In genomic region chr22:19942071-19942885, GRCh38 we compare ENCODE assay signal across 8 cellular contexts. TPM values are rescaled to one million over a fixed set of nuclear protein-coding genes. Genes with fewer than 3 reads are reported as not detected.
DNase-seq lines count a peak whose midpoint lies in the region; ATAC-seq and TF ChIP-seq lines count a peak whose summit lies in the region.

No MANE protein-coding gene starts in this region.

- no peaks in the 10 kb centered on the region for H3K9me3 ChIP-seq in HUES64 (ENCODE audit: insufficient read depth, low read depth, low read length)

- H3K27me3 Mint-ChIP-seq in activated CD4-positive, alpha-beta memory T cell treated with anti-CD3 and anti-CD28 coated beads, Interleukin-2, amount 10 ng/mL, durations not matched to agents 7 days and 5 days, result no peaks in the 10 kb centered on the region
- H3K27me3 Mint-ChIP-seq in nephron (ENCODE audit: low read depth), result no peaks in the 10 kb centered on the region

- peaks cover 39% of the 10 kb centered on the region for H3K4me1 Mint-ChIP-seq in activated CD4-positive, alpha-beta memory T cell treated with anti-CD3 and anti-CD28 coated beads, Interleukin-2, amount 10 ng/mL, durations not matched to agents 7 days and 5 days
- peaks cover 48% of the 10 kb centered on the region for H3K4me1 Mint-ChIP-seq in nephron

- POLR2A ChIA-PET in activated CD4-positive, alpha-beta memory T cell treated with anti-CD3 and anti-CD28 coated beads, Interleukin-2, amount 10 ng/mL, durations not matched to agents 7 days and 5 days (lab: Charles Lee), result interaction anchor here (0.7 to 2.7 kb wide), 7 partner anchors 9 to 464 kb away, joined by 3 to 11 read pairs (median 5); partner anchors contain the start of genes GNB1L and RTL10

- DNase-seq in EL (peak; percentile 67), fibroblast of peridontal ligament (ENCODE audit: extremely low read depth) (peak; percentile 86), NK-92 (lab: John Stamatoyannopoulos, UW; ENCODE audit: unreplicated experiment) (no peak)
- no peak for DNase-seq in activated CD4-positive, alpha-beta memory T cell treated with anti-CD3 and anti-CD28 coated beads, Interleukin-2, amount 10 ng/mL, durations not matched to agents 7 days and 5 days

- no peaks in the 10 kb centered on the region for H3K27me3 ChIP-seq in HUES64 (ENCODE audit: insufficient read depth, low read length)

- H3K9me3 Mint-ChIP-seq in activated CD4-positive, alpha-beta memory T cell treated with anti-CD3 and anti-CD28 coated beads, Interleukin-2, amount 10 ng/mL, durations not matched to agents 7 days and 5 days, result no peaks in the 10 kb centered on the region
- peaks cover 8% of the 10 kb centered on the region for H3K9me3 Mint-ChIP-seq in nephron

- CTCF ChIA-PET in activated CD4-positive, alpha-beta memory T cell treated with anti-CD3 and anti-CD28 coated beads, Interleukin-2, amount 10 ng/mL, durations not matched to agents 7 days and 5 days (lab: Charles Lee), result interaction anchor here (1.0 to 1.9 kb wide), 3 partner anchors 11 to 212 kb away, joined by 4 to 6 read pairs (median 4); no protein-coding TSS in a partner anchor

- H3K36me3 ChIP-seq in HUES64 (ENCODE audit: insufficient read depth, low read length), result peaks cover 3% of the 10 kb centered on the region; the same call in 1 of the 2 replicates

- peaks cover 12% of the 10 kb centered on the region for H3K36me3 Mint-ChIP-seq in activated CD4-positive, alpha-beta memory T cell treated with anti-CD3 and anti-CD28 coated beads, Interleukin-2, amount 10 ng/mL, durations not matched to agents 7 days and 5 days (ENCODE audit: low read depth)
- H3K36me3 Mint-ChIP-seq in nephron (ENCODE audit: low read depth), result peaks cover 20% of the 10 kb centered on the region

- H3K4me3 Mint-ChIP-seq in activated CD4-positive, alpha-beta memory T cell treated with anti-CD3 and anti-CD28 coated beads, Interleukin-2, amount 10 ng/mL, durations not matched to agents 7 days and 5 days, result peak overlapping the region; percentile 91
- peak overlapping the region; percentile 91 to 98 (median 93) for H3K4me3 Mint-ChIP-seq in nephron

- peak overlapping the region; percentile 88 for H3K27ac Mint-ChIP-seq in activated CD4-positive, alpha-beta memory T cell treated with anti-CD3 and anti-CD28 coated beads, Interleukin-2, amount 10 ng/mL, durations not matched to agents 7 days and 5 days
- H3K27ac Mint-ChIP-seq in nephron, result peak overlapping the region; percentile 99 to 100 (median 100)

- peak overlapping the region; percentile 60 for H3K27ac ChIP-seq in HUES64 (ENCODE audit: low read depth, low read length)

- peak overlapping the region; percentile 78 for H3K4me3 ChIP-seq in HUES64 (ENCODE audit: low read length)

- peaks cover 20% of the 10 kb centered on the region for H3K4me1 ChIP-seq in HUES64 (ENCODE audit: insufficient read depth, low read length)

- 48% methylated on average over 8 of the region's 8 CpGs for WGBS in HUES64

- H3K9ac ChIP-seq in HUES64 (ENCODE audit: low read depth, low read length), result peak overlapping the region; percentile 79

- ATAC-seq in HG02973 (IDR thresholded peaks at IDR 0.05; ENCODE audit: unreplicated experiment) (no peak), HG03097 (IDR thresholded peaks at IDR 0.05; ENCODE audit: low FRiP score, unreplicated experiment) (no peak)

- TF ChIP-seq CTCF in nephron (IDR thresholded peaks at IDR 0.05; ENCODE audit: unreplicated experiment in 3 of 3), result no peak

RNA-seq across cellular contexts. Expression of gene TXNRD2, which starts 0.7 kb away (rescaled TPM):
- polyA plus RNA-seq in HUES64 (2013, experiment 1 of 2), result 12.2 TPM
- polyA plus RNA-seq in HUES64 (2013, experiment 2 of 2), result 12.3 TPM
- total RNA-seq in activated CD4-positive, alpha-beta memory T cell treated with anti-CD3 and anti-CD28 coated beads, Interleukin-2, amount 10 ng/mL, durations not matched to agents 7 days and 5 days, result 10 to 100 TPM; 18.9 to 19.1 TPM

RNA-seq across cellular contexts. Expression of gene COMT, which starts 0.7 kb away (rescaled TPM):
- polyA plus RNA-seq in HUES64 (2013, experiment 1 of 2), result 39.3 TPM
- polyA plus RNA-seq in HUES64 (2013, experiment 2 of 2), result 49.7 TPM
- total RNA-seq in activated CD4-positive, alpha-beta memory T cell treated with anti-CD3 and anti-CD28 coated beads, Interleukin-2, amount 10 ng/mL, durations not matched to agents 7 days and 5 days, result 10 to 100 TPM; 78.7 to 79.3 TPM

Comparison
In these comparisons a context has a peak if more than half of its experiments do, and no peak if none do; other contexts are left out.
1. DNase-seq: peak in EL (single experiment) and fibroblast of peridontal ligament (single experiment); none in activated CD4-positive, alpha-beta memory T cell treated with anti-CD3 and anti-CD28 coated beads, Interleukin-2, amount 10 ng/mL, durations not matched to agents 7 days and 5 days (single experiment) and NK-92 (single experiment).